ENCODE assay signal across 20 cellular contexts in the genomic region with DNA sequence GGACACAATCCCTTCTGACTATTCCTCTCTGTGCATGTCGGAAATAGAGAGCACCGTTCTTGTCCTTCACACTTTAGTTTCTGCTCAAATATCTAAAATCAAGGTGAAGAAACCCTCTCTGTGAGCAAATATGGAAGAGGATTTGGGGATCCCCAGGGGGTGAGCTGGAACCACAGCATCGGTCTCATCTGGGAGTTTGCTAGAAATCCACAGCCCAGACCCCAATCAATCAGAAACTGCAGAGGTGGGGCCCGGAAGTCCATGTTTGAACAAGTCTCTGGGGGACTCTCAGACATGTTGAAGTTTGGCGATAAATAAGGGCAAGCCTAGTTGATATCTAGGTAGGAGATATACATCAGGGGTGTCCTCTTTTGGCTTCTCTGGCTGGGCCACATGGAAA.
DNase-seq lines count a peak whose midpoint lies in the region; ATAC-seq and TF ChIP-seq lines count a peak whose summit lies in the region.
"Had no signal": no experiment of that assay in that cellular context is flagged by ENCODE, and none has a peak within 500 bp of the region (broad histone marks: within the 10 kb centered on the region; RNA-seq: fewer than 3 reads in every experiment).

No MANE protein-coding gene starts in this region.

- 78 to 82% methylated on average over 4 to 5 of the region's 5 CpGs for WGBS in esophagus squamous epithelium, 2 donors
- 67% methylated on average over 5 of the region's 5 CpGs; no CpG with 5 or more reads in 1 of the 2 donors for WGBS in transverse colon (ENCODE audit: low coverage in 1 of 2), 2 donors

- TF ChIP-seq CTCF in Peyer's patch (IDR thresholded peaks at IDR 0.05) (no peak), esophagus squamous epithelium (IDR thresholded peaks at IDR 0.05) (no peak), transverse colon (IDR thresholded peaks at IDR 0.05) (no peak), osteoblast (IDR thresholded peaks at IDR 0.05; ENCODE audit: extremely low read depth, low read depth, low read length) (no peak)

- H3K9me3 ChIP-seq in Peyer's patch (no peaks in the 10 kb centered on the region), esophagus squamous epithelium (no peaks in the 10 kb centered on the region), muscle layer of duodenum (ENCODE audit: control insufficient read depth in 1 of 2, low read length in 2 of 2) (no peaks in the 10 kb centered on the region), transverse colon (no peaks in the 10 kb centered on the region), osteoblast (ENCODE audit: low read depth, low read length) (no peaks in the 10 kb centered on the region)

- in situ Hi-C loops in transverse colon (cut with MboI; ENCODE audit: low pct_ligation_motif_present in 1 of 4, low pct_unique_long_range_greater_than_20kb in 1 of 4, low sequenced_read_pairs in 3 of 4): loop anchor here in 3 of 4 donors (5.0 to 25.0 kb wide), 3 partner anchors 170 to 267 kb away; partner anchors contain the start of gene FOXF1 (in 3 of the 3)

- no peak overlapping the region for H3K4me2 ChIP-seq in osteoblast (ENCODE audit: insufficient read depth, low read length)

- H3K27ac ChIP-seq in Peyer's patch (peak overlapping the region; percentile 3 to 90 (median 47)), esophagus squamous epithelium (peak overlapping the region in 3 of 4 donors; percentile 54 to 91 (median 91)), muscle layer of duodenum (ENCODE audit: low read length) (peak overlapping the region; percentile 82), transverse colon (peak overlapping the region; percentile 83 to 93 (median 90)), osteoblast (ENCODE audit: low read depth, low read length) (no peak overlapping the region)

- H3K36me3 ChIP-seq in Peyer's patch (no peaks in the 10 kb centered on the region), esophagus squamous epithelium (no peaks in the 10 kb centered on the region), muscle layer of duodenum (ENCODE audit: control insufficient read depth in 1 of 2, insufficient read depth in 2 of 2, low read length in 2 of 2) (no peaks in the 10 kb centered on the region), transverse colon (no peaks in the 10 kb centered on the region), osteoblast (ENCODE audit: insufficient read depth, low read length) (no peaks in the 10 kb centered on the region)

- ATAC-seq in GM21723 (IDR thresholded peaks at IDR 0.05; ENCODE audit: unreplicated experiment) (no peak), GM21737 (IDR thresholded peaks at IDR 0.05; ENCODE audit: unreplicated experiment) (no peak)
- ATAC-seq: Panc1 had no signal

- TF ChIP-seq POLR2A in Peyer's patch (IDR thresholded peaks at IDR 0.05) (no peak), esophagus squamous epithelium (IDR thresholded peaks at IDR 0.05) (no peak), transverse colon (IDR thresholded peaks at IDR 0.05) (no peak)

- intact Hi-C loops in esophagus squamous epithelium (cut with DNase I) (loop anchor here (5.0 kb wide), 1 partner anchor 165 kb away; no protein-coding TSS in a partner anchor), transverse colon (cut with DNase I; ENCODE audit: low total_unique reads) (loop anchor here (5.0 kb wide), 1 partner anchor 175 kb away; no protein-coding TSS in a partner anchor)

- H3K79me2 ChIP-seq in osteoblast (ENCODE audit: insufficient read depth, low read length): no peaks in the 10 kb centered on the region

- H3K4me1 ChIP-seq in Peyer's patch: peaks cover 0 to 10% (median 0%) of the 10 kb centered on the region in 4 donors
- H3K4me1 ChIP-seq in esophagus squamous epithelium: peaks cover 4 to 23% (median 13%) of the 10 kb centered on the region in 3 donors
- peaks cover 10 to 11% of the 10 kb centered on the region in 2 donors for H3K4me1 ChIP-seq in muscle layer of duodenum (ENCODE audit: control insufficient read depth in 1 of 2, insufficient read depth in 2 of 2, low read length in 2 of 2)
- H3K4me1 ChIP-seq in transverse colon: peaks cover 7 to 21% (median 16%) of the 10 kb centered on the region in 4 donors
- no peaks in the 10 kb centered on the region for H3K4me1 ChIP-seq in osteoblast (ENCODE audit: insufficient read depth, low read length)

- no peaks in the 10 kb centered on the region for H3K27me3 ChIP-seq in Peyer's patch
- peaks cover 0 to 52% (median 2%) of the 10 kb centered on the region in 4 donors for H3K27me3 ChIP-seq in esophagus squamous epithelium
- H3K27me3 ChIP-seq in muscle layer of duodenum (ENCODE audit: low read depth, low read length): no peaks in the 10 kb centered on the region
- peaks cover 8% of the 10 kb centered on the region for H3K27me3 ChIP-seq in transverse colon
- H3K27me3 ChIP-seq in osteoblast (ENCODE audit: insufficient read depth, low read length): peaks cover 43% of the 10 kb centered on the region

- DNase-seq in Peyer's patch: no peak
- DNase-seq in esophagus squamous epithelium (lab: John Stamatoyannopoulos, UW): no peak
- DNase-seq in transverse colon: no peak
- DNase-seq in osteoblast (ENCODE audit: insufficient read length, low spot score, missing footprints): no peak
- DNase-seq in activated CD4-positive, alpha-beta T cell treated with anti-CD3 and anti-CD28 coated beads for 48 hours: no peak
- DNase-seq: COR-L47; DMS 273 treated with DMSO at 0.1 percent for 48 hours; DMS79 treated with DMSO at 0.1 percent for 48 hours; H7; NCI-H1105; NCI-H146; NCI-H2029; NCI-H226; NCI-H524; NCI-H774; NK-92 treated with Interleukin-12 subunit alpha and Interleukin-12 subunit beta, amount 100 ng/mL, for 24 hours had no signal

- no peak for TF ChIP-seq EP300 in transverse colon (IDR thresholded peaks at IDR 0.05; ENCODE audit: low read depth)

- H2AFZ ChIP-seq in osteoblast (ENCODE audit: low read length): no peak overlapping the region

- no peaks in the 10 kb centered on the region for H4K20me1 ChIP-seq in osteoblast (ENCODE audit: insufficient read depth, low read length)

- H3K4me3 ChIP-seq in Peyer's patch: no peak overlapping the region
- no peak overlapping the region for H3K4me3 ChIP-seq in esophagus squamous epithelium
- H3K4me3 ChIP-seq in muscle layer of duodenum (ENCODE audit: low read depth in 1 of 2, low read length in 2 of 2): no peak overlapping the region
- no peak overlapping the region for H3K4me3 ChIP-seq in transverse colon
- H3K4me3 ChIP-seq in osteoblast (ENCODE audit: insufficient read depth, low read length): no peak overlapping the region
